8 cellular contexts compared by ENCODE assay signal in genomic region chr18:34787931-34788532, GRCh38.
DNase-seq lines count a peak whose midpoint lies in the region; ATAC-seq, FAIRE-seq and TF ChIP-seq lines count a peak whose summit lies in the region.

No MANE protein-coding gene starts in this region.

- CTCF ChIA-PET in PC-9 (lab: Charles Lee) = interaction anchor here (0.6 to 1.3 kb wide), 2 partner anchors 126 to 190 kb away, joined by 3 to 5 read pairs; no protein-coding TSS in a partner anchor

- H3K79me2 ChIP-seq in Loucy (ENCODE audit: insufficient read depth, low read length) = no peaks in the 10 kb centered on the region
- H3K79me2 ChIP-seq in PC-9 (ENCODE audit: low read depth) = no peaks in the 10 kb centered on the region

- H3K27ac ChIP-seq in PC-9 (no peak overlapping the region), kidney (ENCODE audit: low read depth in 2 of 2, low read length in 2 of 2) (no peak overlapping the region)

- H4K20me1 ChIP-seq in Loucy (ENCODE audit: insufficient read depth, low read length, poor library complexity, severe bottlenecking) (no peaks in the 10 kb centered on the region), PC-9 (ENCODE audit: insufficient read depth) (no peaks in the 10 kb centered on the region)

- FAIRE-seq in kidney (lab: Jason Lieb, UNC) = peak; percentile 97

- no peaks in the 10 kb centered on the region for H3K36me3 Mint-ChIP-seq in stimulated activated memory B cell treated with anti-CD40 and anti-IgM and Interleukin-4, amounts not matched to agents 10 μg/mL and 1 μg/mL and 100 μg/mL, for 72 hours

- POLR2A ChIA-PET in PC-9 (lab: Charles Lee; ENCODE audit: unreplicated experiment) = no interaction called here

- H2AFZ ChIP-seq in Loucy (ENCODE audit: low read length) (no peak overlapping the region), PC-9 (no peak overlapping the region)

- peak; percentile 86 for TF ChIP-seq CTCF in Loucy (conservative IDR thresholded peaks at IDR 0.05; ENCODE audit: low read length)
- peak; percentile 76 for TF ChIP-seq CTCF in PC-9 (conservative IDR thresholded peaks at IDR 0.05)
- TF ChIP-seq CTCF in cardiac fibroblast (IDR thresholded peaks at IDR 0.05; ENCODE audit: low read depth, low read length) = peak; percentile 52
- peak; percentile 69 for TF ChIP-seq CTCF in kidney (IDR thresholded peaks at IDR 0.05; ENCODE audit: borderline replicate concordance, extremely low read depth, insufficient read depth)

- peak; percentile 47 for ATAC-seq in stimulated activated memory B cell treated with anti-CD40 and anti-IgM and Interleukin-4, amounts not matched to agents 10 μg/mL and 1 μg/mL and 100 μg/mL, for 72 hours

- H3K4me1 ChIP-seq in Loucy (ENCODE audit: insufficient read depth, low read length, poor library complexity, severe bottlenecking) (no peaks in the 10 kb centered on the region), PC-9 (replicated peaks; ENCODE audit: insufficient read depth) (no peaks in the 10 kb centered on the region), kidney (ENCODE audit: control insufficient read depth in 1 of 2, insufficient read depth in 1 of 2, low read depth in 1 of 2, low read length in 2 of 2) (no peaks in the 10 kb centered on the region)

- no peak overlapping the region for H3K4me3 Mint-ChIP-seq in stimulated activated memory B cell treated with anti-CD40 and anti-IgM and Interleukin-4, amounts not matched to agents 10 μg/mL and 1 μg/mL and 100 μg/mL, for 72 hours

- no peaks in the 10 kb centered on the region for H3F3A ChIP-seq in Loucy (ENCODE audit: low read depth)
- H3F3A ChIP-seq in PC-9 (ENCODE audit: insufficient read depth, low read depth) = no peaks in the 10 kb centered on the region

- intact Hi-C loops in PC-9 (cut with micrococcal nuclease; ENCODE audit: unreplicated experiment) = loop anchor here (1.0 to 5.0 kb wide), 2 partner anchors 127 to 951 kb away; no protein-coding TSS in a partner anchor
- intact Hi-C loops in kidney (cut with DNase I) = no loop called here

- H3K9me2 ChIP-seq in Loucy (replicated peaks; ENCODE audit: low read depth, low read length) (no peaks in the 10 kb centered on the region), PC-9 (ENCODE audit: insufficient read depth) (no peaks in the 10 kb centered on the region)

- no peaks in the 10 kb centered on the region for H3K36me3 ChIP-seq in Loucy (ENCODE audit: insufficient read depth, low read length)
- no peaks in the 10 kb centered on the region for H3K36me3 ChIP-seq in PC-9 (ENCODE audit: low read depth)
- no peaks in the 10 kb centered on the region for H3K36me3 ChIP-seq in kidney (ENCODE audit: control insufficient read depth in 1 of 2, insufficient read depth in 2 of 2, low read length in 2 of 2)

- H3K4me2 ChIP-seq in Loucy (ENCODE audit: low read depth, low read length, poor library complexity, severe bottlenecking) (no peak overlapping the region), PC-9 (no peak overlapping the region)

- H3K27ac Mint-ChIP-seq in stimulated activated memory B cell treated with anti-CD40 and anti-IgM and Interleukin-4, amounts not matched to agents 10 μg/mL and 1 μg/mL and 100 μg/mL, for 72 hours = no peak overlapping the region

- DNase-seq in activated T-cell treated with anti-CD3 and anti-CD28 coated beads for 1 hour (ENCODE audit: low read depth) (peak; percentile 8), H4 (ENCODE audit: low spot score) (peak; percentile 47), PC-9 (no peak), cardiac fibroblast (ENCODE audit: low read depth in 2 of 2) (peak; percentile 75 to 83), kidney (no peak)
- DNase-seq in activated T-cell treated with anti-CD3 and anti-CD28 coated beads, Interleukin-2, amount 50 U/mL, for 48 hours = no peak

- H3K4me3 ChIP-seq in Loucy (ENCODE audit: low read length, poor library complexity, severe bottlenecking) = no peak overlapping the region
- no peak overlapping the region for H3K4me3 ChIP-seq in PC-9
- H3K4me3 ChIP-seq in cardiac fibroblast (replicated peaks in 1 of 2; ENCODE audit: low read depth in 2 of 2, low read length in 2 of 2) = no peak overlapping the region
- H3K4me3 ChIP-seq in kidney (ENCODE audit: low read length in 2 of 2) = no peak overlapping the region

- H3K9me3 ChIP-seq in Loucy (ENCODE audit: insufficient read depth, low read depth, low read length) (no peaks in the 10 kb centered on the region), PC-9 (ENCODE audit: insufficient read depth, low read depth) (no peaks in the 10 kb centered on the region), kidney (ENCODE audit: control insufficient read depth in 1 of 2, low read length in 2 of 2) (no peaks in the 10 kb centered on the region)

- H3K27me3 ChIP-seq in Loucy (ENCODE audit: insufficient read depth, low read length, poor library complexity, severe bottlenecking) = no peaks in the 10 kb centered on the region
- no peaks in the 10 kb centered on the region for H3K27me3 ChIP-seq in PC-9 (ENCODE audit: insufficient read depth, low read depth)

- peaks cover 4% of the 10 kb centered on the region for H3K9me3 Mint-ChIP-seq in stimulated activated memory B cell treated with anti-CD40 and anti-IgM and Interleukin-4, amounts not matched to agents 10 μg/mL and 1 μg/mL and 100 μg/mL, for 72 hours

- BruUV-seq in PC-9 (replicated peaks; lab: Mats Ljungman, UMichigan) = no TSS peak

- H3K4me1 Mint-ChIP-seq in stimulated activated memory B cell treated with anti-CD40 and anti-IgM and Interleukin-4, amounts not matched to agents 10 μg/mL and 1 μg/mL and 100 μg/mL, for 72 hours = no peaks in the 10 kb centered on the region

- H3K9ac ChIP-seq in Loucy (ENCODE audit: low read depth, low read length, poor library complexity, severe bottlenecking) (no peak overlapping the region), kidney (ENCODE audit: low read length in 2 of 2) (no peak overlapping the region)

- peaks cover 24% of the 10 kb centered on the region for H3K27me3 Mint-ChIP-seq in stimulated activated memory B cell treated with anti-CD40 and anti-IgM and Interleukin-4, amounts not matched to agents 10 μg/mL and 1 μg/mL and 100 μg/mL, for 72 hours

Comparison
In these comparisons a context has a peak if more than half of its experiments do, and no peak if none do; other contexts are left out.
1. DNase-seq: peak in activated T-cell treated with anti-CD3 and anti-CD28 coated beads for 1 hour (single experiment), H4 (single experiment) and cardiac fibroblast (2 of 2); none in activated T-cell treated with anti-CD3 and anti-CD28 coated beads, Interleukin-2, amount 50 U/mL, for 48 hours (0 of 2), PC-9 (0 of 2) and kidney (single experiment).
2. Peak in every context shown above with its lines, with median percentiles within 50 percentile points of each other: CTCF ChIP-seq.